Comparison of ENCODE assay signal across 21 cellular contexts in the genomic region with DNA sequence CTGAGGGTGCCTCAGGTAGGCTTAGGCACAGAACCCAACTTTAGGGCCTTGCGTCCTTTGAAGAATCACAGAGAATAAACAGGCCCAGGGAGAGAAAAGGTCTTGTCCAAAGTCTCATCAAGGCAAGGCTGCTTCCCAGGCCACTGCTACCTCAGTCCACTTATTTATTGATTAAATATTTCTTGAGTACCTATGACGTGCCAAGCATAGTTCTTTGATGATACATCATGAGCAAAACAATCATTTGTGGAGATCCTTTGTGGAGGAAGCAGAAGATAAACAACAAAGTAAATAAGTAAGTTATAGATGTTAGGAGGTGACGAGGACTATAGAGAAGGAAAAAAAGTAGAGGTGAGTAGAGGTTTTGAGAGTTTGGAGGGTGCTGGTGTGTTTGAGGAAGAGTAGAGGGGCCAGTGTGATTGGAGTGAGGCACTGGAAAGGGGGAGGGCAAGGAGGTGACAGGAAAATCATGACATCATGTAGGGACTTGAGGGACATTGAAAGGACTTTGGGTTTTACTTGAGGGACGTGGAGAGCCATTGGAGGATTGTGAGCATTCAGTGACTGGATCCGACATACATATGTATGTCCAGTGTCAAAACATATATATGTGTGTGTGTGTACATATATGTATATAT. TPM values are rescaled to one million over a fixed set of nuclear protein-coding genes. Genes with fewer than 3 reads are reported as not detected.
A peak's percentile ranks its signal among the peaks of the same experiment; 100 is the strongest.
DNase-seq lines count a peak whose midpoint lies in the region; ATAC-seq and TF ChIP-seq lines count a peak whose summit lies in the region.
"Had no signal": no experiment of that assay in that cellular context is flagged by ENCODE, and none has a peak within 500 bp of the region (broad histone marks: within the 10 kb centered on the region; RNA-seq: fewer than 3 reads in every experiment).

No MANE protein-coding gene starts in this region.

- TF ChIP-seq CTCF in Caco-2 (IDR thresholded peaks at IDR 0.05; ENCODE audit: insufficient read depth in 1 of 2, low read depth in 1 of 2, low read length in 1 of 2, severe bottlenecking in 1 of 2, unreplicated experiment in 1 of 2), result no peak
- no peak for TF ChIP-seq CTCF in prostate gland (IDR thresholded peaks at IDR 0.05)
- no peak for TF ChIP-seq CTCF in left ventricle myocardium inferior (IDR thresholded peaks at IDR 0.05; ENCODE audit: borderline replicate concordance)

- DNase-seq in Caco-2, result no peak
- peak; percentile 95 for DNase-seq in NCI-H510A treated with DMSO at 0.1 percent for 48 hours (lab: John Stamatoyannopoulos, UW)
- DNase-seq in epithelial cell of prostate (ENCODE audit: low read depth, low spot score), result peak; percentile 16
- no peak for DNase-seq in prostate gland (ENCODE audit: low spot score)
- DNase-seq in left ventricle myocardium inferior, result no peak
- no peak for DNase-seq in activated effector memory CD4-positive, alpha-beta T cell treated with anti-CD3 and anti-CD28 coated beads, Interleukin-2, amount 50 U/mL, for 16 hours
- DNase-seq in anterior cingulate cortex (lab: John Stamatoyannopoulos, UW), result no peak
- DNase-seq: activated CD4-positive, CD25-positive, alpha-beta regulatory T cell treated with anti-CD3 and anti-CD28 coated beads, Interleukin-2, amount 50 U/mL, for 72 hours; activated effector memory CD4-positive, alpha-beta T cell treated with Interleukin-2 at 50 U/mL for 16 hours; adrenal gland; central memory CD4-positive, alpha-beta T cell; effector memory CD8-positive, alpha-beta T cell; EL; foreskin melanocyte; left cardiac atrium; NCI-H187; OCI-M1; stimulated activated naive CD8-positive, alpha-beta T cell treated with anti-CD3 and anti-CD28 coated beads, Interleukin-15, amount 100 ng/mL, for 72 hours had no signal

- no peak for ATAC-seq in GM19324 (IDR thresholded peaks at IDR 0.05; ENCODE audit: low FRiP score, unreplicated experiment)
- ATAC-seq: effector memory CD8-positive, alpha-beta T cell; left cardiac atrium; stimulated activated naive CD8-positive, alpha-beta T cell treated with anti-CD3 and anti-CD28 coated beads, Interleukin-15, amount 100 ng/mL, for 72 hours had no signal

- peak overlapping the region; percentile 34 for H3K27ac Mint-ChIP-seq in Caco-2 (ENCODE audit: unreplicated experiment)

- peaks cover 5% of the 10 kb centered on the region; the same call in 1 of the 2 replicates for H3K9me3 ChIP-seq in Caco-2
- H3K9me3 ChIP-seq in prostate gland, result no peaks in the 10 kb centered on the region
- peaks cover 7% of the 10 kb centered on the region for H3K9me3 ChIP-seq in left ventricle myocardium inferior (replicated peaks)
- H3K9me3 ChIP-seq: adrenal gland, vagina had no signal

- H3K4me1 ChIP-seq in Caco-2, result peaks cover 19% of the 10 kb centered on the region
- H3K4me1 ChIP-seq in prostate gland (replicated peaks), result no peaks in the 10 kb centered on the region
- H3K4me1 ChIP-seq in left ventricle myocardium inferior, result peaks cover 19% of the 10 kb centered on the region
- H3K4me1 ChIP-seq: adrenal gland, vagina had no signal

- H3K4me3 Mint-ChIP-seq in Caco-2 (ENCODE audit: unreplicated experiment), result no peak overlapping the region
- H3K4me3 Mint-ChIP-seq: effector memory CD8-positive, alpha-beta T cell; stimulated activated naive CD8-positive, alpha-beta T cell treated with anti-CD3 and anti-CD28 coated beads, Interleukin-15, amount 100 ng/mL, for 72 hours had no signal

- H3K36me3 ChIP-seq in Caco-2 (ENCODE audit: control insufficient read depth, insufficient read depth, low read length) (no peaks in the 10 kb centered on the region), prostate gland (no peaks in the 10 kb centered on the region), left ventricle myocardium inferior (no peaks in the 10 kb centered on the region)
- H3K36me3 ChIP-seq: adrenal gland, vagina had no signal

- H3K27ac ChIP-seq in epithelial cell of prostate (peak overlapping the region; percentile 68), prostate gland (peak overlapping the region; percentile 46 to 57), left ventricle myocardium inferior (replicated peaks) (no peak overlapping the region)
- H3K27ac ChIP-seq: adrenal gland, SK-N-MC, vagina had no signal

- POLR2A ChIA-PET in Caco-2 (lab: Charles Lee), result interaction anchor here (1.0 kb wide), 1 partner anchor 14 kb away, joined by 3 read pairs; the partner anchor contains the start of gene CHMP4B

- H3K36me3 Mint-ChIP-seq in Caco-2 (ENCODE audit: insufficient read depth, unreplicated experiment), result peaks cover 6% of the 10 kb centered on the region

- no peaks in the 10 kb centered on the region for H3K27me3 ChIP-seq in Caco-2 (replicated peaks; ENCODE audit: control insufficient read depth, insufficient read depth, low read length)
- H3K27me3 ChIP-seq in prostate gland (replicated peaks; ENCODE audit: insufficient read depth), result no peaks in the 10 kb centered on the region
- H3K27me3 ChIP-seq in left ventricle myocardium inferior (ENCODE audit: low read depth), result no peaks in the 10 kb centered on the region
- H3K27me3 ChIP-seq: adrenal gland, vagina had no signal

- no peak for TF ChIP-seq POLR2A in prostate gland (IDR thresholded peaks at IDR 0.05)

- H3K9me3 Mint-ChIP-seq in Caco-2 (ENCODE audit: unreplicated experiment), result no peaks in the 10 kb centered on the region
- H3K9me3 Mint-ChIP-seq: effector memory CD8-positive, alpha-beta T cell; stimulated activated naive CD8-positive, alpha-beta T cell treated with anti-CD3 and anti-CD28 coated beads, Interleukin-15, amount 100 ng/mL, for 72 hours had no signal

- CTCF ChIA-PET in Caco-2 (lab: Charles Lee), result no interaction called here

- no TSS peak for BruUV-seq in Caco-2 (replicated peaks; lab: Mats Ljungman, UMichigan)

- no peak overlapping the region for H3K4me3 ChIP-seq in Caco-2 (ENCODE audit: low read depth, low read length)
- no peak overlapping the region for H3K4me3 ChIP-seq in prostate gland
- H3K4me3 ChIP-seq in left ventricle myocardium inferior, result no peak overlapping the region
- H3K4me3 ChIP-seq: adrenal gland, SK-N-MC, vagina had no signal

- H3K27me3 Mint-ChIP-seq in Caco-2 (ENCODE audit: insufficient read depth, unreplicated experiment), result no peaks in the 10 kb centered on the region
- H3K27me3 Mint-ChIP-seq: effector memory CD8-positive, alpha-beta T cell; stimulated activated naive CD8-positive, alpha-beta T cell treated with anti-CD3 and anti-CD28 coated beads, Interleukin-15, amount 100 ng/mL, for 72 hours had no signal

- WGBS in prostate gland, result 85% methylated on average over 5 of the region's 5 CpGs

- intact Hi-C loops in Caco-2 (cut with micrococcal nuclease; ENCODE audit: unreplicated experiment) (loop anchor here (1.0 to 5.0 kb wide), 3 partner anchors 14 to 272 kb away; partner anchors contain the start of genes CHMP4B and RALY), prostate gland (cut with DNase I) (no loop called here), left ventricle myocardium inferior (cut with micrococcal nuclease) (no loop called here)

- H3K4me1 Mint-ChIP-seq in Caco-2 (ENCODE audit: low read depth, unreplicated experiment), result peaks cover 21% of the 10 kb centered on the region

RNA-seq across cellular contexts. Expression of gene CHMP4B, which starts 14.1 kb away (rescaled TPM):
- total RNA-seq in Caco-2 (2022) (190 and 203 TPM in 2 replicates), prostate gland (10 to 100 TPM; 75.7 to 85.8 TPM), left ventricle myocardium inferior (104 TPM)

Comparison
In these comparisons a context has a peak if more than half of its experiments do, and no peak if none do; other contexts are left out.
1. DNase-seq: peak in NCI-H510A treated with DMSO at 0.1 percent for 48 hours (single experiment) and epithelial cell of prostate (single experiment); none in Caco-2 (0 of 2), prostate gland (single experiment), left ventricle myocardium inferior (single experiment), activated effector memory CD4-positive, alpha-beta T cell treated with anti-CD3 and anti-CD28 coated beads, Interleukin-2, amount 50 U/mL, for 16 hours (single experiment) and anterior cingulate cortex (0 of 58).